ENCODE assay signal across 8 cellular contexts in genomic region chr10:97333351-97333600, GRCh38. TPM values are rescaled to one million over a fixed set of nuclear protein-coding genes. Genes with fewer than 3 reads are reported as not detected.
DNase-seq lines count a peak whose midpoint lies in the region; ATAC-seq and TF ChIP-seq lines count a peak whose summit lies in the region.

No MANE protein-coding gene starts in this region.

- peak overlapping the region; percentile 88 for H3K4me3 Mint-ChIP-seq in HFFc6
- H3K4me3 Mint-ChIP-seq in activated T-cell treated with anti-CD3 and anti-CD28 coated beads, Interleukin-2, amount 50 U/mL, for 4 hours: peak overlapping the region; percentile 89

- peak overlapping the region; percentile 87 to 100 (median 96) for H3K4me3 ChIP-seq in BLaER1 treated with 17β-estradiol and CSF1 and Interleukin-3, amounts not matched to agents 10 nM and 100 nM
- peak overlapping the region; percentile 80 for H3K4me3 ChIP-seq in smooth muscle cell

- H3K4me2 ChIP-seq in BLaER1 treated with 17β-estradiol and CSF1 and Interleukin-3, amounts not matched to agents 10 nM and 100 nM: peak overlapping the region; percentile 85 to 99 (median 93)
- H3K4me2 ChIP-seq in smooth muscle cell: peak overlapping the region; percentile 87

- peaks cover 13% of the 10 kb centered on the region for H3K27me3 Mint-ChIP-seq in HFFc6 (ENCODE audit: insufficient read depth)
- H3K27me3 Mint-ChIP-seq in activated T-cell treated with anti-CD3 and anti-CD28 coated beads, Interleukin-2, amount 50 U/mL, for 4 hours (ENCODE audit: low read depth): no peaks in the 10 kb centered on the region

- WGBS in smooth muscle cell (ENCODE audit: low lambda C conversion rate): 3% methylated on average over 7 of the region's 7 CpGs

- H3K27ac ChIP-seq in BLaER1 treated with 17β-estradiol and CSF1 and Interleukin-3, amounts not matched to agents 10 nM and 100 nM: peak overlapping the region; percentile 94 to 100 (median 99)
- H3K27ac ChIP-seq in smooth muscle cell (ENCODE audit: low read depth): peak overlapping the region; percentile 62

- peak overlapping the region; percentile 90 for H3K27ac Mint-ChIP-seq in HFFc6

- no peaks in the 10 kb centered on the region for H3K9me3 Mint-ChIP-seq in HFFc6
- no peaks in the 10 kb centered on the region for H3K9me3 Mint-ChIP-seq in activated T-cell treated with anti-CD3 and anti-CD28 coated beads, Interleukin-2, amount 50 U/mL, for 4 hours

- H2AFZ ChIP-seq in smooth muscle cell (ENCODE audit: low read depth): no peak overlapping the region

- ATAC-seq in activated T-cell treated with anti-CD3 and anti-CD28 coated beads, Interleukin-2, amount 50 U/mL, for 4 hours: peak in 1 of 2 donors; percentile 3
- ATAC-seq in HG03025 (IDR thresholded peaks at IDR 0.05; ENCODE audit: low FRiP score, unreplicated experiment) (no peak), GM18870 (IDR thresholded peaks at IDR 0.05; ENCODE audit: unreplicated experiment) (no peak)

- peaks cover 20% of the 10 kb centered on the region for H3K79me2 ChIP-seq in smooth muscle cell (ENCODE audit: low read depth)

- H3K9me3 ChIP-seq in BLaER1 treated with 17β-estradiol and CSF1 and Interleukin-3, amounts not matched to agents 10 nM and 100 nM (replicated peaks in 1 of 11): peaks cover 0 to 18% (median 0%) of the 10 kb centered on the region in 11 experiments; a peak in 2 of 22 replicates
- no peaks in the 10 kb centered on the region for H3K9me3 ChIP-seq in smooth muscle cell (replicated peaks; ENCODE audit: low read depth)

- DNase-seq in HFFc6: peak; percentile 20
- DNase-seq in activated T-cell treated with anti-CD3 and anti-CD28 coated beads, Interleukin-2, amount 50 U/mL, for 4 hours: no peak
- peak; percentile 30 for DNase-seq in hepatic stellate cell (ENCODE audit: low spot score)
- no peak for DNase-seq in smooth muscle cell (lab: John Stamatoyannopoulos, UW; ENCODE audit: unreplicated experiment)
- DNase-seq in NCI-H1436 (lab: John Stamatoyannopoulos, UW): no peak

- H3K36me3 ChIP-seq in BLaER1 treated with 17β-estradiol and CSF1 and Interleukin-3, amounts not matched to agents 10 nM and 100 nM: peaks cover 19 to 56% (median 51%) of the 10 kb centered on the region in 11 experiments
- no peaks in the 10 kb centered on the region for H3K36me3 ChIP-seq in smooth muscle cell (ENCODE audit: low read depth)

- peak overlapping the region; percentile 89 to 100 (median 100) for H3K9ac ChIP-seq in BLaER1 treated with 17β-estradiol and CSF1 and Interleukin-3, amounts not matched to agents 10 nM and 100 nM
- H3K9ac ChIP-seq in smooth muscle cell (ENCODE audit: low read depth): peak overlapping the region; percentile 40

- TF ChIP-seq CTCF in HFFc6 (IDR thresholded peaks at IDR 0.05) (peak; percentile 32; the same call in 1 of the 2 replicates), smooth muscle cell (IDR thresholded peaks at IDR 0.05; ENCODE audit: borderline replicate concordance, insufficient read depth, poor library complexity, severe bottlenecking) (no peak)

- H3K27me3 ChIP-seq in BLaER1 treated with 17β-estradiol and CSF1 and Interleukin-3, amounts not matched to agents 10 nM and 100 nM: no peaks in the 10 kb centered on the region
- peaks cover 6% of the 10 kb centered on the region for H3K27me3 ChIP-seq in smooth muscle cell (ENCODE audit: low read depth)

- H4K20me1 ChIP-seq in BLaER1 treated with 17β-estradiol and CSF1 and Interleukin-3, amounts not matched to agents 10 nM and 100 nM: peaks cover 52 to 63% (median 61%) of the 10 kb centered on the region in 11 experiments
- no peaks in the 10 kb centered on the region for H4K20me1 ChIP-seq in smooth muscle cell (ENCODE audit: low read depth)

- peaks cover 57 to 72% (median 61%) of the 10 kb centered on the region in 10 experiments for H3K4me1 ChIP-seq in BLaER1 treated with 17β-estradiol and CSF1 and Interleukin-3, amounts not matched to agents 10 nM and 100 nM
- H3K4me1 ChIP-seq in smooth muscle cell (ENCODE audit: low read depth): peaks cover 25% of the 10 kb centered on the region

- H3K36me3 Mint-ChIP-seq in HFFc6 (ENCODE audit: low read depth): no peaks in the 10 kb centered on the region
- peaks cover 13% of the 10 kb centered on the region for H3K36me3 Mint-ChIP-seq in activated T-cell treated with anti-CD3 and anti-CD28 coated beads, Interleukin-2, amount 50 U/mL, for 4 hours (ENCODE audit: insufficient read depth)

- peaks cover 45% of the 10 kb centered on the region for H3K4me1 Mint-ChIP-seq in HFFc6 (ENCODE audit: low read depth)
- H3K4me1 Mint-ChIP-seq in activated T-cell treated with anti-CD3 and anti-CD28 coated beads, Interleukin-2, amount 50 U/mL, for 4 hours (ENCODE audit: low read depth): peaks cover 47% of the 10 kb centered on the region

- H3F3A ChIP-seq in smooth muscle cell (ENCODE audit: low read depth): peaks cover 9% of the 10 kb centered on the region

RNA-seq across cellular contexts. Expression of gene FRAT2, which starts 1.3 kb away (rescaled TPM):
- total RNA-seq in HFFc6 (2021; fragmentation: NEBNext Ultra II Directional; extraction: Animal tissue kit (Norgen Biotek cat#: 25700)): 1 to 10 TPM; 2.2 to 2.9 (median 2.6) TPM
- 10 to 100 TPM in 2 of 3 donors, 1 to 10 TPM in 1; 9.9 to 11.7 (median 11.4) TPM for total RNA-seq in activated T-cell treated with anti-CD3 and anti-CD28 coated beads, Interleukin-2, amount 50 U/mL, for 4 hours
- total RNA-seq in smooth muscle cell: 4.0 and 4.8 TPM in 2 replicates
- polyA plus RNA-seq in smooth muscle cell: 5.9 and 7.7 TPM in 2 replicates

RNA-seq across cellular contexts. Expression of gene FRAT1, which starts 14.2 kb away (rescaled TPM):
- 1 to 10 TPM in 4 of 6 experiments, under 1 TPM in 2; 0.82 to 1.3 (median 1.1) TPM for total RNA-seq in HFFc6 (2021; fragmentation: NEBNext Ultra II Directional; extraction: Animal tissue kit (Norgen Biotek cat#: 25700))
- 1 to 10 TPM; 1.6 to 3.2 (median 2.4) TPM for total RNA-seq in activated T-cell treated with anti-CD3 and anti-CD28 coated beads, Interleukin-2, amount 50 U/mL, for 4 hours
- total RNA-seq in smooth muscle cell: 0.58 and 1.3 TPM in 2 replicates
- polyA plus RNA-seq in smooth muscle cell: 1.0 and 1.3 TPM in 2 replicates

RNA-seq across cellular contexts. Expression of gene ARHGAP19, which starts 40.8 kb away (rescaled TPM):
- 10 to 100 TPM in 3 of 6 experiments, 1 to 10 TPM in 3; 5.2 to 12.3 (median 10.2) TPM for total RNA-seq in HFFc6 (2021; fragmentation: NEBNext Ultra II Directional; extraction: Animal tissue kit (Norgen Biotek cat#: 25700))
- 10 to 100 TPM in 2 of 3 donors, 1 to 10 TPM in 1; 9.2 to 14.2 (median 10.6) TPM for total RNA-seq in activated T-cell treated with anti-CD3 and anti-CD28 coated beads, Interleukin-2, amount 50 U/mL, for 4 hours
- total RNA-seq in smooth muscle cell: 15.0 and 20.5 TPM in 2 replicates
- 3.5 and 4.4 TPM in 2 replicates for polyA plus RNA-seq in smooth muscle cell

Comparison
In these comparisons a context has a peak if more than half of its experiments do, and no peak if none do; other contexts are left out.
1. DNase-seq: peak in HFFc6 (single experiment) and hepatic stellate cell (single experiment); none in activated T-cell treated with anti-CD3 and anti-CD28 coated beads, Interleukin-2, amount 50 U/mL, for 4 hours (single experiment), smooth muscle cell (single experiment) and NCI-H1436 (single experiment).